Comparison of ENCODE assay signal across 19 cellular contexts in genomic region chr11:88402784-88403183, GRCh38.
A peak's percentile ranks its signal among the peaks of the same experiment; 100 is the strongest.
DNase-seq lines count a peak whose midpoint lies in the region; ATAC-seq and TF ChIP-seq lines count a peak whose summit lies in the region.
"Had no signal": no experiment of that assay in that cellular context is flagged by ENCODE, and none has a peak within 500 bp of the region (broad histone marks: within the 10 kb centered on the region; RNA-seq: fewer than 3 reads in every experiment).

No MANE protein-coding gene starts in this region.

- no peaks in the 10 kb centered on the region for H3K9me2 ChIP-seq in PC-9 (ENCODE audit: insufficient read depth)

- TF ChIP-seq POLR2A in adrenal gland (IDR thresholded peaks at IDR 0.05) = no peak
- TF ChIP-seq POLR2A in testis (IDR thresholded peaks at IDR 0.05) = no peak

- H3K27me3 Mint-ChIP-seq in endothelial cell (ENCODE audit: unreplicated experiment) = peaks cover 1% of the 10 kb centered on the region
- H3K27me3 Mint-ChIP-seq: activated CD4-positive, alpha-beta memory T cell treated with anti-CD3 and anti-CD28 coated beads for 36 hours had no signal

- peaks cover 6% of the 10 kb centered on the region for H3K9me3 ChIP-seq in PC-9 (ENCODE audit: insufficient read depth, low read depth)
- H3K9me3 ChIP-seq in mesodermal cell (ENCODE audit: control insufficient read depth, low read length) = no peaks in the 10 kb centered on the region
- H3K9me3 ChIP-seq in adrenal gland (replicated peaks in 1 of 3) = no peaks in the 10 kb centered on the region
- H3K9me3 ChIP-seq in testis = no peaks in the 10 kb centered on the region
- H3K9me3 ChIP-seq: uterus had no signal

- CTCF ChIA-PET in PC-9 (lab: Charles Lee) = no interaction called here

- H3K4me3 ChIP-seq in PC-9 (no peak overlapping the region), mesodermal cell (ENCODE audit: extremely low read depth, insufficient read depth, low read length, poor library complexity, severe bottlenecking) (no peak overlapping the region), adrenal gland (no peak overlapping the region), testis (no peak overlapping the region)
- H3K4me3 ChIP-seq: uterus had no signal

- no peaks in the 10 kb centered on the region for H3K36me3 Mint-ChIP-seq in endothelial cell (ENCODE audit: low read depth, unreplicated experiment)
- H3K36me3 Mint-ChIP-seq: activated CD4-positive, alpha-beta memory T cell treated with anti-CD3 and anti-CD28 coated beads for 36 hours had no signal

- no peaks in the 10 kb centered on the region for H3K36me3 ChIP-seq in PC-9 (ENCODE audit: low read depth)
- no peaks in the 10 kb centered on the region for H3K36me3 ChIP-seq in mesodermal cell (ENCODE audit: control insufficient read depth, insufficient read depth, low read length)
- no peaks in the 10 kb centered on the region for H3K36me3 ChIP-seq in adrenal gland (replicated peaks in 1 of 2)
- H3K36me3 ChIP-seq in testis (ENCODE audit: low read depth, missing control alignments) = no peaks in the 10 kb centered on the region
- H3K36me3 ChIP-seq: uterus had no signal

- H3K4me2 ChIP-seq in PC-9 = peak overlapping the region; percentile 55

- DNase-seq in Caki2 (ENCODE audit: low read depth) (peak; percentile 61), PC-9 (no peak), endothelial cell (ENCODE audit: low spot score) (no peak), adrenal gland (no peak), DMS153 treated with DMSO at 0.1 percent for 48 hours (lab: John Stamatoyannopoulos, UW; ENCODE audit: unreplicated experiment) (no peak), testis (no peak)
- DNase-seq: activated CD4-positive, alpha-beta memory T cell treated with anti-CD3 and anti-CD28 coated beads for 36 hours; aorta; GOT3; head of caudate nucleus; NCI-H1105 treated with DMSO at 0.1 percent for 48 hours; NCI-H446 treated with DMSO at 0.1 percent for 48 hours; nephron progenitor cell; Right ventricle myocardium superior; stimulated activated CD4-positive, alpha-beta T cell treated with anti-CD3 and anti-CD28 coated beads, Interleukin-4, amount 100 ng/mL, for 1 hour; uterus had no signal

- no peak for ATAC-seq in HG03097 (IDR thresholded peaks at IDR 0.05; ENCODE audit: low FRiP score, unreplicated experiment)
- ATAC-seq: left lobe of liver had no signal

- in situ Hi-C loops in Caki2 (cut with HindIII; ENCODE audit: low pct_unique_long_range_greater_than_20kb, low sequenced_read_pairs) = no loop called here

- no peaks in the 10 kb centered on the region for H4K20me1 ChIP-seq in PC-9 (ENCODE audit: insufficient read depth)

- H3K27ac ChIP-seq in PC-9 (peak overlapping the region; percentile 85), mesodermal cell (ENCODE audit: low read depth, low read length, severe bottlenecking) (peak overlapping the region; percentile 72), adrenal gland (peak overlapping the region in 2 of 5 donors; percentile 8 to 45), testis (no peak overlapping the region)

- TF ChIP-seq CTCF in PC-9 (conservative IDR thresholded peaks at IDR 0.05) = no peak
- no peak for TF ChIP-seq CTCF in endothelial cell (IDR thresholded peaks at IDR 0.05; ENCODE audit: unreplicated experiment)
- TF ChIP-seq CTCF in adrenal gland (IDR thresholded peaks at IDR 0.05) = no peak
- no peak for TF ChIP-seq CTCF in testis (IDR thresholded peaks at IDR 0.05)

- peaks cover 30% of the 10 kb centered on the region for H3F3A ChIP-seq in PC-9 (ENCODE audit: insufficient read depth, low read depth)

- intact Hi-C loops in PC-9 (cut with micrococcal nuclease; ENCODE audit: unreplicated experiment) = loop anchor here (2.0 to 5.0 kb wide), 3 partner anchors 18 to 80 kb away; partner anchors contain the start of gene CTSC
- intact Hi-C loops in adrenal gland (cut with DNase I) = no loop called here
- intact Hi-C loops in testis (cut with DNase I; ENCODE audit: low total_unique reads) = no loop called here

- H3K4me3 Mint-ChIP-seq in endothelial cell (ENCODE audit: unreplicated experiment) = no peak overlapping the region
- H3K4me3 Mint-ChIP-seq: activated CD4-positive, alpha-beta memory T cell treated with anti-CD3 and anti-CD28 coated beads for 36 hours; nephron progenitor cell had no signal

- no peaks in the 10 kb centered on the region for H3K79me2 ChIP-seq in PC-9 (ENCODE audit: low read depth)

- WGBS in mesodermal cell (ENCODE audit: insufficient coverage in 2 of 2), 2 experiments = 92 to 100% methylated on average over 1 to 4 of the region's 5 CpGs
- WGBS in adrenal gland, 4 donors = 91 to 95% (median 94%) methylated on average over 5 of the region's 5 CpGs
- WGBS in testis, 2 donors = 88 to 90% methylated on average over 5 of the region's 5 CpGs

- peaks cover 65% of the 10 kb centered on the region for H3K4me1 Mint-ChIP-seq in endothelial cell (ENCODE audit: unreplicated experiment)
- H3K4me1 Mint-ChIP-seq: nephron progenitor cell had no signal

- no peaks in the 10 kb centered on the region for H3K9me3 Mint-ChIP-seq in endothelial cell (ENCODE audit: unreplicated experiment)
- H3K9me3 Mint-ChIP-seq: activated CD4-positive, alpha-beta memory T cell treated with anti-CD3 and anti-CD28 coated beads for 36 hours; nephron progenitor cell had no signal

- H3K4me1 ChIP-seq in PC-9 (replicated peaks; ENCODE audit: insufficient read depth) = peaks cover 50% of the 10 kb centered on the region
- peaks cover 31% of the 10 kb centered on the region for H3K4me1 ChIP-seq in mesodermal cell (ENCODE audit: control insufficient read depth, insufficient read depth, low read length, poor library complexity, severe bottlenecking)
- H3K4me1 ChIP-seq in adrenal gland (replicated peaks in 1 of 2) = peaks cover 0 to 36% of the 10 kb centered on the region in 2 donors
- no peaks in the 10 kb centered on the region for H3K4me1 ChIP-seq in testis
- H3K4me1 ChIP-seq: uterus had no signal

- no peaks in the 10 kb centered on the region for H3K27me3 ChIP-seq in PC-9 (ENCODE audit: insufficient read depth, low read depth)
- H3K27me3 ChIP-seq in adrenal gland = no peaks in the 10 kb centered on the region
- no peaks in the 10 kb centered on the region for H3K27me3 ChIP-seq in testis
- H3K27me3 ChIP-seq: uterus had no signal

- H3K27ac Mint-ChIP-seq in endothelial cell (ENCODE audit: unreplicated experiment) = peak overlapping the region; percentile 99
- H3K27ac Mint-ChIP-seq: activated CD4-positive, alpha-beta memory T cell treated with anti-CD3 and anti-CD28 coated beads for 36 hours; nephron progenitor cell had no signal

- BruUV-seq in PC-9 (replicated peaks; lab: Mats Ljungman, UMichigan) = no TSS peak

- POLR2A ChIA-PET in PC-9 (lab: Charles Lee; ENCODE audit: unreplicated experiment) = no interaction called here

- no peak overlapping the region for H2AFZ ChIP-seq in PC-9

Comparison
In these comparisons a context has a peak if more than half of its experiments do, and no peak if none do; other contexts are left out.
1. H3K27ac ChIP-seq: peak in PC-9 (single experiment) and mesodermal cell (single experiment); none in testis (0 of 2).